ENCODE assay signal across 16 cellular contexts in the genomic region with DNA sequence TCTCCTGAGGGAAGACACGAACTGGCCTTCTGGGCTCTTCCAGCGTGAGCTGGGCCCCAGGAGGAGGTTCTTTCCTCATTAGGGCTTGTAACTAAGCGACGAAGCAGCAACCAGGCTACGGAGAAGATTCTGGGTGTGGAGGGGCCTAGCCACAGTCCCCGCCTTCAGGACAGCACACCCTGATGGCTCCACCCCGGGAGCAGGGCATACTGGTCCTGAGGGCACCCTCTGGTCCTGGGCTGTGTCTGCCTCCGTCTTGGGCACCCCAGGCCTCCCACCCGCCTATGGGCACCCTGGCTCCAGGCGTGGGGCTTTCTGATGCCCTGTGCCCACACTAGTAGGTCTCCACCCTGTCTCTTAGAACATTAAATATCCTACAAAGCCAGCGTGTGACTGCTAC.
"Had no signal": no experiment of that assay in that cellular context is flagged by ENCODE, and none has a peak within 500 bp of the region (broad histone marks: within the 10 kb centered on the region; RNA-seq: fewer than 3 reads in every experiment).

No MANE protein-coding gene starts in this region.

- H3K27me3 ChIP-seq: foreskin keratinocyte, testis had no signal

- H3K4me3 ChIP-seq: esophagus squamous epithelium, left lung, psoas muscle, testis had no signal

- H3K4me1 ChIP-seq: foreskin keratinocyte, left lung, psoas muscle, testis had no signal

- H3K9me3 ChIP-seq: esophagus squamous epithelium, left lung, psoas muscle, testis had no signal

- ATAC-seq: activated CD8-positive, alpha-beta memory T cell treated with anti-CD3 and anti-CD28 coated beads, Interleukin-2, amount 10 ng/mL, durations not matched to agents 7 days and 5 days; foreskin keratinocyte; psoas muscle; stimulated activated naive CD8-positive, alpha-beta T cell treated with anti-CD3 and anti-CD28 coated beads, Interleukin-15, amount 100 ng/mL, for 72 hours had no signal

- H3K27ac ChIP-seq: esophagus squamous epithelium, foreskin keratinocyte, left lung, psoas muscle, testis had no signal

- DNase-seq: activated CD4-positive, alpha-beta T cell treated with anti-CD3 and anti-CD28 coated beads, Interleukin-2, amount 50 U/mL, for 4 hours; activated CD4-positive, CD25-positive, alpha-beta regulatory T cell treated with anti-CD3 and anti-CD28 coated beads, Interleukin-2, amount 50 U/mL, for 72 hours; activated CD8-positive, alpha-beta memory T cell treated with anti-CD3 and anti-CD28 coated beads, Interleukin-2, amount 10 ng/mL, durations not matched to agents 7 days and 5 days; activated effector memory CD4-positive, alpha-beta T cell treated with Interleukin-2 at 50 U/mL for 16 hours; activated T-cell treated with anti-CD3 and anti-CD28 coated beads, Interleukin-2, amount 50 U/mL, for 24 hours; esophagus squamous epithelium; foreskin keratinocyte; head of caudate nucleus; islet precursor cell; nucleus accumbens; stimulated activated CD4-positive, alpha-beta T cell treated with anti-CD3 and anti-CD28 coated beads, Interleukin-15, amount 100 ng/mL, for 24 hours; stimulated activated CD4-positive, alpha-beta T cell treated with anti-CD3 and anti-CD28 coated beads, Interleukin-4, amount 100 ng/mL, for 4 hours; stimulated activated naive CD8-positive, alpha-beta T cell treated with anti-CD3 and anti-CD28 coated beads, Interleukin-15, amount 100 ng/mL, for 72 hours; testis had no signal

- H3K36me3 ChIP-seq: esophagus squamous epithelium, left lung had no signal
